21 cellular contexts compared by ENCODE assay signal in the genomic region with DNA sequence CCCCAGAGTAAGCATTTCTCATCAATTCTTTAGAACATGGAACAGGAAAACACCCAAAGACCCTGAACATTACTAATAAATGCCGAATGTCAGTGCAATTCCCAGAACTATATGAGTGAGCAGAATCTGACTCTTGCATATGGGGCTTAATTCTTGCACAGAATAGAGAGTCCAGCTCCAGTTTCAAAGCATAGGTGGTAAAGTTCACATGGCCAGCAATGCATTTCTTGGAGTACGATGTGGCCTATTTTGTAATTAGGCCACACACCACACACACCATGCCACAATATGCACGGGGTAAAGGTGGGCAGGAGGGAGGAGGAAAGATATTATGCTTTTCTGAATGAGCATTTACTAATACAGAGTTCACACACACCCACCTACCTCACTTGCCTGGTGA. TPM values are rescaled to one million over a fixed set of nuclear protein-coding genes. Genes with fewer than 3 reads are reported as not detected.
"Had no signal": no experiment of that assay in that cellular context is flagged by ENCODE, and none has a peak within 500 bp of the region (broad histone marks: within the 10 kb centered on the region; RNA-seq: fewer than 3 reads in every experiment).

No MANE protein-coding gene starts in this region.

- H3K27ac ChIP-seq: breast epithelium, foreskin keratinocyte, tibial nerve had no signal

- H3K4me1 ChIP-seq: breast epithelium, foreskin keratinocyte had no signal

- ATAC-seq: activated CD8-positive, alpha-beta T cell treated with anti-CD3 and anti-CD28 coated beads, Interleukin-2, amount 10 ng/mL, durations not matched to agents 7 days and 5 days; foreskin keratinocyte; left lobe of liver; sciatic nerve; stimulated activated effector memory CD8-positive, alpha-beta T cell treated with anti-CD3 and anti-CD28 coated beads, Interleukin-12 subunit alpha, Interleukin-12 subunit beta, amount 100 ng/mL, for 72 hours; stimulated activated naive CD8-positive, alpha-beta T cell treated with anti-CD3 and anti-CD28 coated beads, Interleukin-15, amount 100 ng/mL, for 72 hours had no signal

- DNase-seq: activated CD4-positive, alpha-beta T cell treated with anti-CD3 and anti-CD28 coated beads for 1 hour; activated CD4-positive, alpha-beta T cell treated with anti-CD3 and anti-CD28 coated beads, Interleukin-2, amount 50 U/mL, for 1 hour; activated CD8-positive, alpha-beta T cell treated with anti-CD3 and anti-CD28 coated beads, Interleukin-2, amount 10 ng/mL, durations not matched to agents 7 days and 5 days; activated naive CD4-positive, alpha-beta T cell; activated naive CD8-positive, alpha-beta T cell treated with anti-CD3 and anti-CD28 coated beads for 36 hours; effector memory CD4-positive, alpha-beta T cell; foreskin keratinocyte; glutamatergic neuron; immature natural killer cell; naive B cell; nucleus accumbens; small intestine; stimulated activated CD4-positive, alpha-beta T cell treated with anti-CD3 and anti-CD28 coated beads, Interleukin-2, amount 100 ng/mL, for 24 hours; stimulated activated naive CD8-positive, alpha-beta T cell treated with anti-CD3 and anti-CD28 coated beads, Interleukin-15, amount 100 ng/mL, for 72 hours had no signal

- H3K4me3 ChIP-seq: breast epithelium, hepatocyte, lung, tibial nerve had no signal

- H3K27me3 ChIP-seq: breast epithelium, foreskin keratinocyte, hepatocyte, tibial nerve had no signal

- H3K9me3 ChIP-seq: breast epithelium had no signal

- H3K36me3 ChIP-seq: breast epithelium had no signal

RNA-seq across cellular contexts. Expression of gene PLA2R1, which starts 56.5 kb away (rescaled TPM):
- total RNA-seq: activated CD8-positive, alpha-beta T cell treated with anti-CD3 and anti-CD28 coated beads, Interleukin-2, amount 10 ng/mL, durations not matched to agents 7 days and 5 days; activated naive CD8-positive, alpha-beta T cell treated with anti-CD3 and anti-CD28 coated beads for 36 hours had no signal
- polyA plus RNA-seq: immature natural killer cell had no signal
